In genomic region chr12:119594772-119595445, GRCh38 we compare ENCODE assay signal across 12 cellular contexts. TPM values are rescaled to one million over a fixed set of nuclear protein-coding genes. Genes with fewer than 3 reads are reported as not detected.
A peak's percentile ranks its signal among the peaks of the same experiment; 100 is the strongest.
DNase-seq lines count a peak whose midpoint lies in the region; ATAC-seq and TF ChIP-seq lines count a peak whose summit lies in the region.
"Had no signal": no experiment of that assay in that cellular context is flagged by ENCODE, and none has a peak within 500 bp of the region (broad histone marks: within the 10 kb centered on the region; RNA-seq: fewer than 3 reads in every experiment).

No MANE protein-coding gene starts in this region.

- no peak overlapping the region for H2BK120ac ChIP-seq in mesendoderm (ENCODE audit: low read depth, low read length)

- intact Hi-C loops in activated CD4-positive, alpha-beta T cell treated with anti-CD3 and anti-CD28 coated beads for 36 hours (cut with DNase I, micrococcal nuclease) = no loop called here
- intact Hi-C loops in CD8-positive, alpha-beta T cell (cut with DNase I, micrococcal nuclease) = no loop called here

- no peak overlapping the region for H4K5ac ChIP-seq in mesendoderm (ENCODE audit: low read length)

- CTCF ChIA-PET in activated CD4-positive, alpha-beta T cell treated with anti-CD3 and anti-CD28 coated beads for 36 hours (lab: Charles Lee) = interaction anchor here (0.7 kb wide), 2 partner anchors 146 to 161 kb away, joined by 3 read pairs; no protein-coding TSS in a partner anchor
- CTCF ChIA-PET in activated CD4-positive, alpha-beta T cell treated with anti-CD3 and anti-CD28 coated beads, Interleukin-2, amount 10 ng/mL, durations not matched to agents 7 days and 5 days (lab: Charles Lee) = no interaction called here
- CTCF ChIA-PET in CD8-positive, alpha-beta T cell (lab: Charles Lee) = no interaction called here

- H3K9me3 ChIP-seq in upper lobe of left lung = no peaks in the 10 kb centered on the region
- H3K9me3 ChIP-seq in CD8-positive, alpha-beta T cell (ENCODE audit: low read length) = no peaks in the 10 kb centered on the region

- no peak overlapping the region for H2BK15ac ChIP-seq in mesendoderm (replicated peaks; ENCODE audit: low read depth)

- no peaks in the 10 kb centered on the region for H3K36me3 Mint-ChIP-seq in activated CD4-positive, alpha-beta T cell treated with anti-CD3 and anti-CD28 coated beads for 36 hours (ENCODE audit: low read depth)
- H3K36me3 Mint-ChIP-seq in activated CD4-positive, alpha-beta T cell treated with anti-CD3 and anti-CD28 coated beads, Interleukin-2, amount 10 ng/mL, durations not matched to agents 7 days and 5 days (ENCODE audit: low read depth) = no peaks in the 10 kb centered on the region
- H3K36me3 Mint-ChIP-seq in CD8-positive, alpha-beta T cell = no peaks in the 10 kb centered on the region
- no peaks in the 10 kb centered on the region for H3K36me3 Mint-ChIP-seq in mesothelial cell of epicardium

- peak overlapping the region; percentile 40 for H3K9ac ChIP-seq in mesendoderm (ENCODE audit: low read length)

- no peak for TF ChIP-seq POLR2A in upper lobe of left lung (IDR thresholded peaks at IDR 0.05)

- WGBS in mesendoderm (ENCODE audit: extremely low coverage, insufficient coverage, low lambda C conversion rate) = no CpG with 5 or more reads among the region's 49 CpGs
- 5 to 8% methylated on average over 20 to 22 of the region's 49 CpGs for WGBS in upper lobe of left lung, 2 donors

- no peak overlapping the region for H2AK5ac ChIP-seq in mesendoderm (ENCODE audit: low read length)

- peaks cover 18% of the 10 kb centered on the region for H3K4me1 Mint-ChIP-seq in activated CD4-positive, alpha-beta T cell treated with anti-CD3 and anti-CD28 coated beads for 36 hours
- peaks cover 13% of the 10 kb centered on the region for H3K4me1 Mint-ChIP-seq in activated CD4-positive, alpha-beta T cell treated with anti-CD3 and anti-CD28 coated beads, Interleukin-2, amount 10 ng/mL, durations not matched to agents 7 days and 5 days
- peaks cover 15% of the 10 kb centered on the region for H3K4me1 Mint-ChIP-seq in CD8-positive, alpha-beta T cell (ENCODE audit: low read depth)
- no peaks in the 10 kb centered on the region for H3K4me1 Mint-ChIP-seq in mesothelial cell of epicardium

- TF ChIP-seq CTCF in epithelial cell of proximal tubule (conservative IDR thresholded peaks at IDR 0.05; ENCODE audit: low read depth, low read length) = no peak
- no peak for TF ChIP-seq CTCF in upper lobe of left lung (IDR thresholded peaks at IDR 0.05)
- TF ChIP-seq CTCF in CD8-positive, alpha-beta T cell (IDR thresholded peaks at IDR 0.05) = no peak
- no peak for TF ChIP-seq CTCF in mesothelial cell of epicardium (IDR thresholded peaks at IDR 0.05; ENCODE audit: unreplicated experiment)

- no peaks in the 10 kb centered on the region for H3K9me3 Mint-ChIP-seq in activated CD4-positive, alpha-beta T cell treated with anti-CD3 and anti-CD28 coated beads for 36 hours (ENCODE audit: low read depth)
- no peaks in the 10 kb centered on the region for H3K9me3 Mint-ChIP-seq in activated CD4-positive, alpha-beta T cell treated with anti-CD3 and anti-CD28 coated beads, Interleukin-2, amount 10 ng/mL, durations not matched to agents 7 days and 5 days
- H3K9me3 Mint-ChIP-seq in CD8-positive, alpha-beta T cell = no peaks in the 10 kb centered on the region
- H3K9me3 Mint-ChIP-seq in mesothelial cell of epicardium = no peaks in the 10 kb centered on the region

- no peaks in the 10 kb centered on the region for H3K79me1 ChIP-seq in mesendoderm (ENCODE audit: low read length)

- H2BK5ac ChIP-seq in mesendoderm (ENCODE audit: low read length) = no peak overlapping the region

- no peaks in the 10 kb centered on the region for H3K36me3 ChIP-seq in mesendoderm (ENCODE audit: control insufficient read depth, insufficient read depth, low read length)
- H3K36me3 ChIP-seq in upper lobe of left lung = no peaks in the 10 kb centered on the region
- H3K36me3 ChIP-seq in CD8-positive, alpha-beta T cell (ENCODE audit: insufficient read depth, low read length) = no peaks in the 10 kb centered on the region

- H3K27ac ChIP-seq in mesendoderm (ENCODE audit: low read depth, low read length) = no peak overlapping the region
- peak overlapping the region in 3 of 4 donors; percentile 1 to 35 (median 23) for H3K27ac ChIP-seq in upper lobe of left lung
- no peak overlapping the region for H3K27ac ChIP-seq in CD8-positive, alpha-beta T cell (ENCODE audit: low read depth, low read length)

- H3K27me3 ChIP-seq in mesendoderm (ENCODE audit: insufficient read depth, low read length, poor library complexity) (peaks cover 27% of the 10 kb centered on the region), upper lobe of left lung (peaks cover 0 to 16% (median 2%) of the 10 kb centered on the region in 4 donors)
- peaks cover 4% of the 10 kb centered on the region for H3K27me3 ChIP-seq in CD8-positive, alpha-beta T cell (ENCODE audit: insufficient read depth, low read length)

- no peak overlapping the region for H3K4me3 Mint-ChIP-seq in activated CD4-positive, alpha-beta T cell treated with anti-CD3 and anti-CD28 coated beads for 36 hours
- no peak overlapping the region for H3K4me3 Mint-ChIP-seq in activated CD4-positive, alpha-beta T cell treated with anti-CD3 and anti-CD28 coated beads, Interleukin-2, amount 10 ng/mL, durations not matched to agents 7 days and 5 days
- H3K4me3 Mint-ChIP-seq in CD8-positive, alpha-beta T cell = no peak overlapping the region
- no peak overlapping the region for H3K4me3 Mint-ChIP-seq in mesothelial cell of epicardium
- H3K4me3 Mint-ChIP-seq: activated CD8-positive, alpha-beta memory T cell treated with anti-CD3 and anti-CD28 coated beads, Interleukin-2, amount 10 ng/mL, durations not matched to agents 7 days and 5 days had no signal

- H3K56ac ChIP-seq in mesendoderm (ENCODE audit: low read length) = peak overlapping the region; percentile 72

- POLR2A ChIA-PET in activated CD4-positive, alpha-beta T cell treated with anti-CD3 and anti-CD28 coated beads for 36 hours (lab: Charles Lee) = no interaction called here
- POLR2A ChIA-PET in activated CD4-positive, alpha-beta T cell treated with anti-CD3 and anti-CD28 coated beads, Interleukin-2, amount 10 ng/mL, durations not matched to agents 7 days and 5 days (lab: Charles Lee) = no interaction called here
- POLR2A ChIA-PET in CD8-positive, alpha-beta T cell (lab: Charles Lee) = no interaction called here

- H3K4me3 ChIP-seq in epithelial cell of proximal tubule (ENCODE audit: low read depth, low read length) = peak overlapping the region; percentile 82
- peak overlapping the region; percentile 16 for H3K4me3 ChIP-seq in mesendoderm (ENCODE audit: low read length)
- H3K4me3 ChIP-seq in upper lobe of left lung = peak overlapping the region; percentile 31 to 52 (median 48)
- H3K4me3 ChIP-seq in CD8-positive, alpha-beta T cell (ENCODE audit: low read depth, low read length) = no peak overlapping the region

- H3K27ac Mint-ChIP-seq in activated CD4-positive, alpha-beta T cell treated with anti-CD3 and anti-CD28 coated beads for 36 hours = no peak overlapping the region
- H3K27ac Mint-ChIP-seq in activated CD4-positive, alpha-beta T cell treated with anti-CD3 and anti-CD28 coated beads, Interleukin-2, amount 10 ng/mL, durations not matched to agents 7 days and 5 days = no peak overlapping the region
- H3K27ac Mint-ChIP-seq in CD8-positive, alpha-beta T cell = no peak overlapping the region
- H3K27ac Mint-ChIP-seq in mesothelial cell of epicardium = no peak overlapping the region
- H3K27ac Mint-ChIP-seq: activated CD8-positive, alpha-beta memory T cell treated with anti-CD3 and anti-CD28 coated beads, Interleukin-2, amount 10 ng/mL, durations not matched to agents 7 days and 5 days had no signal

- H3K27me3 Mint-ChIP-seq in activated CD4-positive, alpha-beta T cell treated with anti-CD3 and anti-CD28 coated beads for 36 hours = peaks cover 64% of the 10 kb centered on the region
- peaks cover 69% of the 10 kb centered on the region for H3K27me3 Mint-ChIP-seq in activated CD4-positive, alpha-beta T cell treated with anti-CD3 and anti-CD28 coated beads, Interleukin-2, amount 10 ng/mL, durations not matched to agents 7 days and 5 days
- H3K27me3 Mint-ChIP-seq in CD8-positive, alpha-beta T cell (ENCODE audit: low read depth) = peaks cover 73% of the 10 kb centered on the region
- peaks cover 97% of the 10 kb centered on the region for H3K27me3 Mint-ChIP-seq in mesothelial cell of epicardium (ENCODE audit: low read depth)

- no peak overlapping the region for H3K23ac ChIP-seq in mesendoderm (ENCODE audit: low read length)

- peak overlapping the region; percentile 87 for H3K4me2 ChIP-seq in mesendoderm (ENCODE audit: low read length)

- H3K4me1 ChIP-seq in mesendoderm (ENCODE audit: control insufficient read depth, low read depth, low read length) (peaks cover 2% of the 10 kb centered on the region), upper lobe of left lung (peaks cover 0 to 29% (median 12%) of the 10 kb centered on the region in 4 donors)
- H3K4me1 ChIP-seq in CD8-positive, alpha-beta T cell (ENCODE audit: insufficient read depth, low read length) = no peaks in the 10 kb centered on the region

- ATAC-seq in activated CD4-positive, alpha-beta T cell treated with anti-CD3 and anti-CD28 coated beads for 36 hours = no peak
- ATAC-seq in upper lobe of left lung (ENCODE audit: low FRiP score in 2 of 2) (peak; percentile 59 to 66), HG03457 (IDR thresholded peaks at IDR 0.05; ENCODE audit: unreplicated experiment) (no peak)
- ATAC-seq in CD8-positive, alpha-beta T cell = no peak
- ATAC-seq: activated CD8-positive, alpha-beta memory T cell treated with anti-CD3 and anti-CD28 coated beads, Interleukin-2, amount 10 ng/mL, durations not matched to agents 7 days and 5 days had no signal

- H3K79me2 ChIP-seq in mesendoderm (ENCODE audit: control insufficient read depth, insufficient read depth, low read length) = no peaks in the 10 kb centered on the region

- DNase-seq in activated CD4-positive, alpha-beta T cell treated with anti-CD3 and anti-CD28 coated beads for 36 hours = peak; percentile 15
- DNase-seq in activated CD4-positive, alpha-beta T cell treated with anti-CD3 and anti-CD28 coated beads, Interleukin-2, amount 10 ng/mL, durations not matched to agents 7 days and 5 days = no peak
- DNase-seq in epithelial cell of proximal tubule (ENCODE audit: low read depth) (no peak), mesendoderm (peak; percentile 31), upper lobe of left lung (peak in 1 of 2 donors; percentile 86), mesothelial cell of epicardium (ENCODE audit: low spot score in 2 of 2, unreplicated experiment in 2 of 2) (no peak)
- DNase-seq in CD8-positive, alpha-beta T cell = no peak
- DNase-seq: activated CD8-positive, alpha-beta memory T cell treated with anti-CD3 and anti-CD28 coated beads, Interleukin-2, amount 10 ng/mL, durations not matched to agents 7 days and 5 days; NCI-H526 treated with DMSO at 0.1 percent for 48 hours had no signal

- no peak for TF ChIP-seq EP300 in upper lobe of left lung (IDR thresholded peaks at IDR 0.05)

- no peak overlapping the region for H3K4ac ChIP-seq in mesendoderm (ENCODE audit: low read depth, low read length)

- H3K18ac ChIP-seq in mesendoderm (ENCODE audit: low read length) = no peak overlapping the region

- no peak overlapping the region for H4K8ac ChIP-seq in mesendoderm (ENCODE audit: low read depth, low read length)

RNA-seq across cellular contexts. Expression of gene TMEM233, which starts 1.3 kb away (rescaled TPM):
- not detected for total RNA-seq in activated CD4-positive, alpha-beta T cell treated with anti-CD3 and anti-CD28 coated beads for 36 hours
- total RNA-seq in activated CD4-positive, alpha-beta T cell treated with anti-CD3 and anti-CD28 coated beads, Interleukin-2, amount 10 ng/mL, durations not matched to agents 7 days and 5 days = not detected
- 0.17 TPM in 1 of 2 replicates, not detected in the other for total RNA-seq in epithelial cell of proximal tubule
- polyA plus RNA-seq in mesendoderm (2013, experiment 1 of 2) = 0.06 TPM
- 0.06 TPM for polyA plus RNA-seq in mesendoderm (2013, experiment 2 of 2)
- 1 to 10 TPM in 1 of 6 donors, under 1 TPM in 3, not detected in 2; 0.11 to 1.1 (median 0.44) TPM for total RNA-seq in upper lobe of left lung
- total RNA-seq in CD8-positive, alpha-beta T cell = not detected
- total RNA-seq in mesothelial cell of epicardium = not detected in 3 replicates
- total RNA-seq: activated CD8-positive, alpha-beta memory T cell treated with anti-CD3 and anti-CD28 coated beads, Interleukin-2, amount 10 ng/mL, durations not matched to agents 7 days and 5 days had no signal
- polyA plus RNA-seq: AG04450, fibroblast of lung had no signal

Comparison
In these comparisons a context has a peak if more than half of its experiments do, and no peak if none do; other contexts are left out.
1. DNase-seq: peak in activated CD4-positive, alpha-beta T cell treated with anti-CD3 and anti-CD28 coated beads for 36 hours (single experiment) and mesendoderm (single experiment); none in activated CD4-positive, alpha-beta T cell treated with anti-CD3 and anti-CD28 coated beads, Interleukin-2, amount 10 ng/mL, durations not matched to agents 7 days and 5 days (single experiment), epithelial cell of proximal tubule (single experiment), CD8-positive, alpha-beta T cell (0 of 7) and mesothelial cell of epicardium (0 of 2).
2. ATAC-seq: peak in upper lobe of left lung (2 of 2); none in activated CD4-positive, alpha-beta T cell treated with anti-CD3 and anti-CD28 coated beads for 36 hours (single experiment), CD8-positive, alpha-beta T cell (single experiment) and HG03457 (single experiment).
3. H3K27ac ChIP-seq: peak in upper lobe of left lung (3 of 4); none in mesendoderm (single experiment) and CD8-positive, alpha-beta T cell (single experiment).